In the genomic region with DNA sequence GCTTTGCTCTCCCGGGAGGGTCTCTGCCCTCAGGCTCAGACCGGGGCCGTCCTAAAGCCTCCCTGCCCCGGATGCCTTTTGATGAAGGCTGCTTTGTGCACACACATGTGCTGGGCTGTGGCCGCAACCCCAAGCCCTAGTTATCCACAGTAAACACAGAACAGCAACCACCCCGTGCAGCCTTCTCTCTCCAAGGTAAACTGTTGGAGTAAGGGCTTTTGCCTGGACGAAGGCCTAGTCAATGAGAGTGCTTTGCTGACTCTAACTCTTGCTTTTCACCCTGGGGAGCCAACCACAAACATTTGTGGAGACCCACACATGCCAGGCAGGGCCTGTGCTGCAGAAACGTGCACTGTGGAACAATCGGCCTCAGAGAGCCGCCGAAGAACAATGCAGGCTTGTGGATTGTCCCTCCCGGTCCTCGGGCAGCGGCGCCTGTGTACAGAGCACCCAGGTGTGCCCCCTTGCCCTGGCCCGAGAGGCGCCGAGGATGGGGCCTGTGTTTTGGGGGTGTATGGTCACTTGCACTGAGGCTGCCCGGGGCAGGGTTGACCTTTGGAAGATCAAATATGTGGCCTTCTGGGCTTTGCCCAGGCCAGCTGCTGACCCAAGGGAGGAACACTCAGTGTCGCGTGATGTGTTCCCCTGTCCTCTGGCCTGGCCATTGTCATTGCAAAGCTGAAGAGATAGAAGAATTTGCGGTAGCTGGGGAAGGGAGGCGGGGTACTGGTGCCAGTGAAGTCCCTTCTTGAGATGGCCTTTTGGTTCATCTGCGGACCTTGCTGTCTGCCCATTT, we compare ENCODE assay signal across 1 cellular context.
A peak's percentile ranks its signal among the peaks of the same experiment; 100 is the strongest.
TF ChIP-seq lines count a peak whose summit lies in the region.

No MANE protein-coding gene starts in this region.

TF ChIP-seq in HepG2, 621 proteins besides CTCF, POLR2A, EP300 and RAD21 (continued from another document and continues in another):
- TF ChIP-seq ATF6 (CRISPR knock-in tag; conservative IDR thresholded peaks at IDR 0.05) (no peak), ZNF713 (CRISPR knock-in tag; IDR thresholded peaks at IDR 0.05) (no peak), PTBP1 (IDR thresholded peaks at IDR 0.05; ENCODE audit: low read depth, low read length, poor library complexity, severe bottlenecking) (no peak), E2F5 (CRISPR knock-in tag; conservative IDR thresholded peaks at IDR 0.05) (no peak), GLMP (CRISPR knock-in tag; IDR thresholded peaks at IDR 0.05; ENCODE audit: borderline replicate concordance) (no peak), ZNF598 (CRISPR knock-in tag; IDR thresholded peaks at IDR 0.05; ENCODE audit: borderline replicate concordance) (0 out of 2 replicates have a peak, but pooled peaks have one; percentile 53), ZBTB7A (CRISPR knock-in tag; IDR thresholded peaks at IDR 0.05) (no peak; the same call in 1 of the 2 replicates), SYNCRIP (IDR thresholded peaks at IDR 0.05; ENCODE audit: insufficient read depth, low read depth, low read length) (no peak), PPARG (CRISPR knock-in tag; conservative IDR thresholded peaks at IDR 0.05) (0 out of 2 replicates have a peak, but pooled peaks have one; percentile 10), RARA (CRISPR knock-in tag; IDR thresholded peaks at IDR 0.05) (peak; percentile 32; the same call in 1 of the 2 replicates), ATRX (CRISPR knock-in tag; IDR thresholded peaks at IDR 0.05; ENCODE audit: borderline replicate concordance) (no peak), ZNF703 (CRISPR knock-in tag; IDR thresholded peaks at IDR 0.05; ENCODE audit: borderline replicate concordance) (no peak; the same call in 1 of the 2 replicates), ZNF451 (CRISPR knock-in tag; IDR thresholded peaks at IDR 0.05) (no peak), SOX5 (CRISPR knock-in tag; IDR thresholded peaks at IDR 0.05; ENCODE audit: borderline replicate concordance) (peak; percentile 96), PAWR (CRISPR knock-in tag; IDR thresholded peaks at IDR 0.05; ENCODE audit: borderline replicate concordance) (no peak), HDAC2 (CRISPR knock-in tag; IDR thresholded peaks at IDR 0.05) (peak; percentile 53), PLSCR1 (CRISPR knock-in tag; IDR thresholded peaks at IDR 0.05; ENCODE audit: borderline replicate concordance) (no peak), ZNF253 (CRISPR knock-in tag; IDR thresholded peaks at IDR 0.05; ENCODE audit: borderline replicate concordance) (no peak), HDAC6 (IDR thresholded peaks at IDR 0.05; ENCODE audit: low read depth, low read length) (no peak), ZNF615 (CRISPR knock-in tag; IDR thresholded peaks at IDR 0.05; ENCODE audit: borderline replicate concordance) (no peak), ZSCAN31 (CRISPR knock-in tag; IDR thresholded peaks at IDR 0.05; ENCODE audit: low read depth) (peak; percentile 91), ZFYVE20 (CRISPR knock-in tag; IDR thresholded peaks at IDR 0.05; ENCODE audit: borderline replicate concordance, low read depth) (no peak), PRMT3 (CRISPR knock-in tag; IDR thresholded peaks at IDR 0.05; ENCODE audit: borderline replicate concordance, low read depth) (no peak), ZNF780A (CRISPR knock-in tag; IDR thresholded peaks at IDR 0.05) (no peak), PHF21A (CRISPR knock-in tag; IDR thresholded peaks at IDR 0.05) (peak; percentile 93), BRCA1 (CRISPR knock-in tag; IDR thresholded peaks at IDR 0.05) (no peak), MEIS1 (CRISPR knock-in tag; IDR thresholded peaks at IDR 0.05; ENCODE audit: borderline replicate concordance) (no peak), DNMT1 (CRISPR knock-in tag; IDR thresholded peaks at IDR 0.05) (no peak), ZNF562 (CRISPR knock-in tag; IDR thresholded peaks at IDR 0.05; ENCODE audit: borderline replicate concordance) (no peak), MLLT10 (CRISPR knock-in tag; IDR thresholded peaks at IDR 0.05) (no peak), MTA1 (CRISPR knock-in tag; IDR thresholded peaks at IDR 0.05; ENCODE audit: borderline replicate concordance) (peak; percentile 99), JUNB (CRISPR knock-in tag; IDR thresholded peaks at IDR 0.05; ENCODE audit: borderline replicate concordance) (no peak), RBM39 (IDR thresholded peaks at IDR 0.05; ENCODE audit: low read depth, low read length, poor library complexity, severe bottlenecking) (peak; percentile 70), ZFP82 (CRISPR knock-in tag; IDR thresholded peaks at IDR 0.05; ENCODE audit: borderline replicate concordance) (no peak), HNRNPK (IDR thresholded peaks at IDR 0.05; ENCODE audit: low read depth, low read length, poor library complexity, severe bottlenecking) (no peak), DPF2 (CRISPR knock-in tag; IDR thresholded peaks at IDR 0.05; ENCODE audit: borderline replicate concordance, low read depth) (peak; percentile 35; the same call in 1 of the 2 replicates), POLR2AphosphoS2 (IDR thresholded peaks at IDR 0.05; ENCODE audit: low read depth, low read length) (no peak), AGO2 (optimal IDR thresholded peaks at IDR 0.05; ENCODE audit: low read depth, low read length) (no peak), ESRRA (CRISPR knock-in tag; IDR thresholded peaks at IDR 0.05; ENCODE audit: low read depth) (peak; percentile 82; the same call in 1 of the 2 replicates), ZNF34 (CRISPR knock-in tag; IDR thresholded peaks at IDR 0.05; ENCODE audit: borderline replicate concordance) (no peak), ZNF329 (CRISPR knock-in tag; IDR thresholded peaks at IDR 0.05; ENCODE audit: low read depth) (no peak), TSC22D2 (CRISPR knock-in tag; IDR thresholded peaks at IDR 0.05; ENCODE audit: borderline replicate concordance) (peak; percentile 28; the same call in 1 of the 2 replicates), SOX13 (IDR thresholded peaks at IDR 0.05) (peak; percentile 93), SOX13 (CRISPR knock-in tag; conservative IDR thresholded peaks at IDR 0.05 in 1 of 2, IDR thresholded peaks at IDR 0.05 in 1 of 2) (peak in 1 of 2 experiments; percentile 98; a peak in 2 of 4 replicates), REL (CRISPR knock-in tag; conservative IDR thresholded peaks at IDR 0.05) (no peak), ZNF639 (CRISPR knock-in tag; conservative IDR thresholded peaks at IDR 0.05) (no peak; the same call in 1 of the 2 replicates)
- TF ChIP-seq, protein P1, sequence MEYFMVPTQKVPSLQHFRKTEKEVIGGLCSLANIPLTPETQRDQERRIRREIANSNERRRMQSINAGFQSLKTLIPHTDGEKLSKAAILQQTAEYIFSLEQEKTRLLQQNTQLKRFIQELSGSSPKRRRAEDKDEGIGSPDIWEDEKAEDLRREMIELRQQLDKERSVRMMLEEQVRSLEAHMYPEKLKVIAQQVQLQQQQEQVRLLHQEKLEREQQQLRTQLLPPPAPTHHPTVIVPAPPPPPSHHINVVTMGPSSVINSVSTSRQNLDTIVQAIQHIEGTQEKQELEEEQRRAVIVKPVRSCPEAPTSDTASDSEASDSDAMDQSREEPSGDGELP (IDR thresholded peaks at IDR 0.05; ENCODE audit: borderline replicate concordance, low read depth), result peak; percentile 91; the same call in 1 of the 2 replicates
- TF ChIP-seq, protein P2, sequence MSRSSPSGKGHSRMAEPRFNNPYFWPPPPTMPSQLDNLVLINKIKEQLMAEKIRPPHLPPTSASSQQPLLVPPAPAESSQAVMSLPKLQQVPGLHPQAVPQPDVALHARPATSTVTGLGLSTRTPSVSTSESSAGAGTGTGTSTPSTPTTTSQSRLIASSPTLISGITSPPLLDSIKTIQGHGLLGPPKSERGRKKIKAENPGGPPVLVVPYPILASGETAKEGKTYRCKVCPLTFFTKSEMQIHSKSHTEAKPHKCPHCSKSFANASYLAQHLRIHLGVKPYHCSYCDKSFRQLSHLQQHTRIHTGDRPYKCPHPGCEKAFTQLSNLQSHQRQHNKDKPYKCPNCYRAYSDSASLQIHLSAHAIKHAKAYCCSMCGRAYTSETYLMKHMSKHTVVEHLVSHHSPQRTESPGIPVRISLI (CRISPR knock-in tag; IDR thresholded peaks at IDR 0.05; ENCODE audit: borderline replicate concordance), result peak; percentile 51; the same call in 1 of the 2 replicates
- TF ChIP-seq, protein P3, sequence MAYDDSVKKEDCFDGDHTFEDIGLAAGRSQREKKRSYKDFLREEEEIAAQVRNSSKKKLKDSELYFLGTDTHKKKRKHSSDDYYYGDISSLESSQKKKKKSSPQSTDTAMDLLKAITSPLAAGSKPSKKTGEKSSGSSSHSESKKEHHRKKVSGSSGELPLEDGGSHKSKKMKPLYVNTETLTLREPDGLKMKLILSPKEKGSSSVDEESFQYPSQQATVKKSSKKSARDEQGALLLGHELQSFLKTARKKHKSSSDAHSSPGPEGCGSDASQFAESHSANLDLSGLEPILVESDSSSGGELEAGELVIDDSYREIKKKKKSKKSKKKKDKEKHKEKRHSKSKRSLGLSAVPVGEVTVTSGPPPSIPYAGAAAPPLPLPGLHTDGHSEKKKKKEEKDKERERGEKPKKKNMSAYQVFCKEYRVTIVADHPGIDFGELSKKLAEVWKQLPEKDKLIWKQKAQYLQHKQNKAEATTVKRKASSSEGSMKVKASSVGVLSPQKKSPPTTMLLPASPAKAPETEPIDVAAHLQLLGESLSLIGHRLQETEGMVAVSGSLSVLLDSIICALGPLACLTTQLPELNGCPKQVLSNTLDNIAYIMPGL (CRISPR knock-in tag; IDR thresholded peaks at IDR 0.05; ENCODE audit: borderline replicate concordance in 1 of 2, low read depth in 1 of 2), result peak; percentile 34 to 60; a peak in 1 of 4 replicates
- TF ChIP-seq, protein P4, sequence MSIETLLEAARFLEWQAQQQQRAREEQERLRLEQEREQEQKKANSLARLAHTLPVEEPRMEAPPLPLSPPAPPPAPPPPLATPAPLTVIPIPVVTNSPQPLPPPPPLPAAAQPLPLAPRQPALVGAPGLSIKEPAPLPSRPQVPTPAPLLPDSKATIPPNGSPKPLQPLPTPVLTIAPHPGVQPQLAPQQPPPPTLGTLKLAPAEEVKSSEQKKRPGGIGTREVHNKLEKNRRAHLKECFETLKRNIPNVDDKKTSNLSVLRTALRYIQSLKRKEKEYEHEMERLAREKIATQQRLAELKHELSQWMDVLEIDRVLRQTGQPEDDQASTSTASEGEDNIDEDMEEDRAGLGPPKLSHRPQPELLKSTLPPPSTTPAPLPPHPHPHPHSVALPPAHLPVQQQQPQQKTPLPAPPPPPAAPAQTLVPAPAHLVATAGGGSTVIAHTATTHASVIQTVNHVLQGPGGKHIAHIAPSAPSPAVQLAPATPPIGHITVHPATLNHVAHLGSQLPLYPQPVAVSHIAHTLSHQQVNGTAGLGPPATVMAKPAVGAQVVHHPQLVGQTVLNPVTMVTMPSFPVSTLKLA (IDR thresholded peaks at IDR 0.05), result no peak
- TF ChIP-seq, protein P5, sequence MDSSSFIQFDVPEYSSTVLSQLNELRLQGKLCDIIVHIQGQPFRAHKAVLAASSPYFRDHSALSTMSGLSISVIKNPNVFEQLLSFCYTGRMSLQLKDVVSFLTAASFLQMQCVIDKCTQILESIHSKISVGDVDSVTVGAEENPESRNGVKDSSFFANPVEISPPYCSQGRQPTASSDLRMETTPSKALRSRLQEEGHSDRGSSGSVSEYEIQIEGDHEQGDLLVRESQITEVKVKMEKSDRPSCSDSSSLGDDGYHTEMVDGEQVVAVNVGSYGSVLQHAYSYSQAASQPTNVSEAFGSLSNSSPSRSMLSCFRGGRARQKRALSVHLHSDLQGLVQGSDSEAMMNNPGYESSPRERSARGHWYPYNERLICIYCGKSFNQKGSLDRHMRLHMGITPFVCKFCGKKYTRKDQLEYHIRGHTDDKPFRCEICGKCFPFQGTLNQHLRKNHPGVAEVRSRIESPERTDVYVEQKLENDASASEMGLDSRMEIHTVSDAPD (CRISPR knock-in tag; IDR thresholded peaks at IDR 0.05), result peak; percentile 44; the same call in 1 of the 2 replicates
